ENCODE assay signal across 1 cellular context in genomic region chr14:93965287-93965821, GRCh38.
TF ChIP-seq lines count a peak whose summit lies in the region.

No MANE protein-coding gene starts in this region.

TF ChIP-seq in HepG2, 621 proteins besides CTCF, POLR2A, EP300 and RAD21:
- TF ChIP-seq MXD4 (CRISPR knock-in tag; IDR thresholded peaks at IDR 0.05) (no peak), DNMT3B (CRISPR knock-in tag; conservative IDR thresholded peaks at IDR 0.05) (no peak), NFYB (CRISPR knock-in tag; IDR thresholded peaks at IDR 0.05) (no peak), ZNF160 (CRISPR knock-in tag; IDR thresholded peaks at IDR 0.05) (no peak), NFE2 (CRISPR knock-in tag; IDR thresholded peaks at IDR 0.05) (no peak), TRIM24 (CRISPR knock-in tag; IDR thresholded peaks at IDR 0.05) (no peak), TARDBP (CRISPR knock-in tag; IDR thresholded peaks at IDR 0.05) (no peak), ZNF292 (CRISPR knock-in tag; IDR thresholded peaks at IDR 0.05; ENCODE audit: borderline replicate concordance, low read depth) (no peak), IRF2 (CRISPR knock-in tag; IDR thresholded peaks at IDR 0.05) (no peak), ZNF318 (CRISPR knock-in tag; IDR thresholded peaks at IDR 0.05) (no peak), CBX5 (CRISPR knock-in tag; IDR thresholded peaks at IDR 0.05; ENCODE audit: borderline replicate concordance) (no peak), RFX3 (CRISPR knock-in tag; IDR thresholded peaks at IDR 0.05) (no peak), ZNF609 (CRISPR knock-in tag; IDR thresholded peaks at IDR 0.05; ENCODE audit: borderline replicate concordance) (no peak)
